ENCODE assay signal across 9 cellular contexts in genomic region chr17:57927048-57927723, GRCh38. TPM values are rescaled to one million over a fixed set of nuclear protein-coding genes. Genes with fewer than 3 reads are reported as not detected.
DNase-seq lines count a peak whose midpoint lies in the region; ATAC-seq and TF ChIP-seq lines count a peak whose summit lies in the region.
"Had no signal": no experiment of that assay in that cellular context is flagged by ENCODE, and none has a peak within 500 bp of the region (broad histone marks: within the 10 kb centered on the region; RNA-seq: fewer than 3 reads in every experiment).

No MANE protein-coding gene starts in this region.

- POLR2A ChIA-PET in CD8-positive, alpha-beta T cell (lab: Charles Lee) = interaction anchor here (0.7 to 0.8 kb wide), 2 partner anchors 12 to 1108 kb away, joined by 3 to 5 read pairs; no protein-coding TSS in a partner anchor

- DNase-seq in LHCN-M2 (ENCODE audit: low read depth) (peak; percentile 87), WERI-Rb-1 (peak; percentile 87), right cardiac atrium (peak; percentile 67 to 81 (median 72)), suprapubic skin (ENCODE audit: low spot score in 2 of 2) (no peak), erythroblast (lab: John Stamatoyannopoulos, UW) (no peak)
- DNase-seq in central memory CD4-positive, alpha-beta T cell = no peak
- DNase-seq in activated T-cell treated with anti-CD3 and anti-CD28 coated beads, Interleukin-2, amount 50 U/mL, for 48 hours = no peak
- DNase-seq in CD8-positive, alpha-beta T cell = no peak

- 29% methylated on average over 5 of the region's 5 CpGs for WGBS in right cardiac atrium
- WGBS in suprapubic skin = 69% methylated on average over 5 of the region's 5 CpGs

- H3K36me3 ChIP-seq in WERI-Rb-1 (no peaks in the 10 kb centered on the region), suprapubic skin (no peaks in the 10 kb centered on the region)
- H3K36me3 ChIP-seq in CD8-positive, alpha-beta T cell (ENCODE audit: insufficient read depth, low read length) = no peaks in the 10 kb centered on the region

- H3K27me3 ChIP-seq in WERI-Rb-1 (ENCODE audit: insufficient read depth, low read depth, severe bottlenecking) (no peaks in the 10 kb centered on the region), right cardiac atrium (ENCODE audit: control insufficient read depth, insufficient read depth) (no peaks in the 10 kb centered on the region), suprapubic skin (no peaks in the 10 kb centered on the region)
- H3K27me3 ChIP-seq in CD8-positive, alpha-beta T cell (ENCODE audit: insufficient read depth, low read length) = no peaks in the 10 kb centered on the region

- no peak overlapping the region for H3K27ac Mint-ChIP-seq in CD8-positive, alpha-beta T cell
- H3K27ac Mint-ChIP-seq: activated naive CD4-positive, alpha-beta T cell treated with anti-CD3 and anti-CD28 coated beads, Interleukin-2, amount 50 U/mL, for 24 hours had no signal

- no peak for TF ChIP-seq EP300 in suprapubic skin (IDR thresholded peaks at IDR 0.05)

- TF ChIP-seq POLR2A in suprapubic skin (IDR thresholded peaks at IDR 0.05) (no peak), erythroblast (IDR thresholded peaks at IDR 0.05; ENCODE audit: low read length) (no peak)

- H3K27ac ChIP-seq in WERI-Rb-1 (peak overlapping the region; percentile 87), right cardiac atrium (ENCODE audit: low read length) (peak overlapping the region; percentile 54), suprapubic skin (peak overlapping the region; percentile 27)
- no peak overlapping the region for H3K27ac ChIP-seq in CD8-positive, alpha-beta T cell (ENCODE audit: low read depth, low read length)

- no peak overlapping the region for H3K4me3 Mint-ChIP-seq in CD8-positive, alpha-beta T cell
- H3K4me3 Mint-ChIP-seq: activated naive CD4-positive, alpha-beta T cell treated with anti-CD3 and anti-CD28 coated beads, Interleukin-2, amount 50 U/mL, for 24 hours had no signal

- H3K9me3 ChIP-seq in WERI-Rb-1 (ENCODE audit: severe bottlenecking) = no peaks in the 10 kb centered on the region
- no peaks in the 10 kb centered on the region for H3K9me3 ChIP-seq in right cardiac atrium (ENCODE audit: control insufficient read depth, low read length)
- no peaks in the 10 kb centered on the region for H3K9me3 ChIP-seq in suprapubic skin
- H3K9me3 ChIP-seq in CD8-positive, alpha-beta T cell (ENCODE audit: low read length) = no peaks in the 10 kb centered on the region

- ATAC-seq in right cardiac atrium = peak; percentile 86 to 91
- no peak for ATAC-seq in CD8-positive, alpha-beta T cell

- H3K4me1 Mint-ChIP-seq in CD8-positive, alpha-beta T cell (ENCODE audit: low read depth) = peaks cover 6% of the 10 kb centered on the region
- H3K4me1 Mint-ChIP-seq: activated naive CD4-positive, alpha-beta T cell treated with anti-CD3 and anti-CD28 coated beads, Interleukin-2, amount 50 U/mL, for 24 hours had no signal

- intact Hi-C loops in right cardiac atrium (cut with DNase I) = no loop called here
- intact Hi-C loops in CD8-positive, alpha-beta T cell (cut with DNase I, micrococcal nuclease) = no loop called here

- H3K4me3 ChIP-seq in WERI-Rb-1 (ENCODE audit: low read depth, low read length) (no peak overlapping the region), right cardiac atrium (ENCODE audit: low read length) (no peak overlapping the region), suprapubic skin (no peak overlapping the region)
- H3K4me3 ChIP-seq in CD8-positive, alpha-beta T cell (ENCODE audit: low read depth, low read length) = no peak overlapping the region

- CTCF ChIA-PET in CD8-positive, alpha-beta T cell (lab: Charles Lee) = interaction anchor here (1.5 kb wide), 1 partner anchor 34 kb away, joined by 3 read pairs; no protein-coding TSS in a partner anchor

- H3K4me1 ChIP-seq in right cardiac atrium (ENCODE audit: control insufficient read depth, insufficient read depth, low read length) (peaks cover 30% of the 10 kb centered on the region), suprapubic skin (peaks cover 62% of the 10 kb centered on the region)
- no peaks in the 10 kb centered on the region for H3K4me1 ChIP-seq in CD8-positive, alpha-beta T cell (ENCODE audit: insufficient read depth, low read length)

- TF ChIP-seq CTCF in WERI-Rb-1 (IDR thresholded peaks at IDR 0.05; ENCODE audit: low read depth, low read length) = no peak
- TF ChIP-seq CTCF in suprapubic skin (IDR thresholded peaks at IDR 0.05) = no peak
- no peak for TF ChIP-seq CTCF in CD8-positive, alpha-beta T cell (IDR thresholded peaks at IDR 0.05)

- H3K9me3 Mint-ChIP-seq in CD8-positive, alpha-beta T cell = no peaks in the 10 kb centered on the region
- H3K9me3 Mint-ChIP-seq: activated naive CD4-positive, alpha-beta T cell treated with anti-CD3 and anti-CD28 coated beads, Interleukin-2, amount 50 U/mL, for 24 hours had no signal

- H3K27me3 Mint-ChIP-seq in CD8-positive, alpha-beta T cell (ENCODE audit: low read depth) = peaks cover 6% of the 10 kb centered on the region

- H3K36me3 Mint-ChIP-seq in CD8-positive, alpha-beta T cell = no peaks in the 10 kb centered on the region
- H3K36me3 Mint-ChIP-seq: activated naive CD4-positive, alpha-beta T cell treated with anti-CD3 and anti-CD28 coated beads, Interleukin-2, amount 50 U/mL, for 24 hours had no signal

RNA-seq across cellular contexts. Expression of gene CUEDC1, which starts 28.0 kb away (rescaled TPM):
- total RNA-seq in LHCN-M2 (2014; rRNA removed) (22.9 and 29.6 TPM in 2 replicates), right cardiac atrium (10 to 100 TPM; 53.1 to 60.5 (median 55.1) TPM), suprapubic skin (10 to 100 TPM in 2 of 4 donors, 1 to 10 TPM in 2; 5.1 to 34.2 (median 12.8) TPM)
- 56.4 TPM for polyA plus RNA-seq in LHCN-M2 (2012)
- polyA plus RNA-seq in right cardiac atrium = 41.0 TPM
- total RNA-seq in CD8-positive, alpha-beta T cell = under 1 TPM in 1 of 2 experiments, not detected in 1; 0.22 TPM

Comparison
In these comparisons a context has a peak if more than half of its experiments do, and no peak if none do; other contexts are left out.
1. DNase-seq: peak in LHCN-M2 (single experiment), WERI-Rb-1 (single experiment) and right cardiac atrium (3 of 3); none in suprapubic skin (0 of 2), central memory CD4-positive, alpha-beta T cell (single experiment), activated T-cell treated with anti-CD3 and anti-CD28 coated beads, Interleukin-2, amount 50 U/mL, for 48 hours (0 of 2), CD8-positive, alpha-beta T cell (0 of 7) and erythroblast (0 of 2).
2. RNA of gene CUEDC1, which starts 28.0 kb away (total RNA-seq): 53.1 to 60.5 TPM in right cardiac atrium, 22.9 to 29.6 TPM in LHCN-M2 and 5.1 to 34.2 TPM in suprapubic skin; 0.22 TPM in CD8-positive, alpha-beta T cell; every median in the first group is over 4 times any median in the second.